15 cellular contexts compared by ENCODE assay signal in genomic region chr12:41497362-41497761, GRCh38.
A peak's percentile ranks its signal among the peaks of the same experiment; 100 is the strongest.
DNase-seq lines count a peak whose midpoint lies in the region; ATAC-seq and TF ChIP-seq lines count a peak whose summit lies in the region.
"Had no signal": no experiment of that assay in that cellular context is flagged by ENCODE, and none has a peak within 500 bp of the region (broad histone marks: within the 10 kb centered on the region; RNA-seq: fewer than 3 reads in every experiment).

No MANE protein-coding gene starts in this region.

- no peaks in the 10 kb centered on the region for H3K27me3 ChIP-seq in gastrocnemius medialis
- H3K27me3 ChIP-seq in left ventricle myocardium inferior (ENCODE audit: low read depth): no peaks in the 10 kb centered on the region
- H3K27me3 ChIP-seq in tibial nerve: no peaks in the 10 kb centered on the region
- no peaks in the 10 kb centered on the region for H3K27me3 ChIP-seq in heart right ventricle

- no peaks in the 10 kb centered on the region for H3K9me3 ChIP-seq in gastrocnemius medialis
- no peaks in the 10 kb centered on the region for H3K9me3 ChIP-seq in left ventricle myocardium inferior (replicated peaks)
- H3K9me3 ChIP-seq in tibial nerve: no peaks in the 10 kb centered on the region
- H3K9me3 ChIP-seq in heart right ventricle: no peaks in the 10 kb centered on the region
- H3K9me3 ChIP-seq: Caco-2 had no signal

- H3K4me3 ChIP-seq in gastrocnemius medialis (no peak overlapping the region), left ventricle myocardium inferior (no peak overlapping the region), tibial nerve (no peak overlapping the region), heart right ventricle (no peak overlapping the region)

- H3K4me1 ChIP-seq in gastrocnemius medialis: peaks cover 9 to 16% of the 10 kb centered on the region in 2 donors
- no peaks in the 10 kb centered on the region for H3K4me1 ChIP-seq in left ventricle myocardium inferior
- no peaks in the 10 kb centered on the region for H3K4me1 ChIP-seq in tibial nerve
- no peaks in the 10 kb centered on the region for H3K4me1 ChIP-seq in heart right ventricle
- H3K4me1 ChIP-seq: Caco-2 had no signal

- DNase-seq in amniotic epithelial cell (ENCODE audit: low read depth): peak; percentile 1
- peak; percentile 27 for DNase-seq in iris pigment epithelial cell (ENCODE audit: low read depth)
- peak; percentile 19 for DNase-seq in left kidney (ENCODE audit: low read depth, low spot score)
- DNase-seq in gastrocnemius medialis: no peak
- no peak for DNase-seq in left ventricle myocardium inferior
- no peak for DNase-seq in tibial nerve (ENCODE audit: low spot score in 2 of 2)
- DNase-seq in activated CD4-positive, alpha-beta T cell treated with anti-CD3 and anti-CD28 coated beads, Interleukin-2, amount 50 U/mL, for 48 hours: no peak
- no peak for DNase-seq in heart right ventricle
- DNase-seq: C1 segment of cervical spinal cord; Caco-2; CD4-positive, alpha-beta memory T cell; DMS153; DND-41; GOT3 had no signal

- WGBS in tibial nerve, 2 donors: 58 to 70% methylated on average over 2 of the region's 2 CpGs
- WGBS in heart right ventricle, 2 donors: 72 to 77% methylated on average over 2 of the region's 2 CpGs

- ATAC-seq in gastrocnemius medialis (peak; percentile 25 to 69), heart right ventricle (no peak)
- ATAC-seq: HCT116 had no signal

- H3K36me3 ChIP-seq in gastrocnemius medialis (no peaks in the 10 kb centered on the region), left ventricle myocardium inferior (no peaks in the 10 kb centered on the region), tibial nerve (no peaks in the 10 kb centered on the region), heart right ventricle (no peaks in the 10 kb centered on the region)

- H3K27ac ChIP-seq in gastrocnemius medialis: no peak overlapping the region
- H3K27ac ChIP-seq in left ventricle myocardium inferior (replicated peaks): no peak overlapping the region
- H3K27ac ChIP-seq in tibial nerve: no peak overlapping the region
- H3K27ac ChIP-seq in heart right ventricle: no peak overlapping the region

- intact Hi-C loops in gastrocnemius medialis (cut with DNase I; ENCODE audit: low total_unique reads): no loop called here
- intact Hi-C loops in left ventricle myocardium inferior (cut with micrococcal nuclease): no loop called here
- intact Hi-C loops in heart right ventricle (cut with DNase I): no loop called here

- TF ChIP-seq CTCF in gastrocnemius medialis (IDR thresholded peaks at IDR 0.05 in 4 of 5, conservative IDR thresholded peaks at IDR 0.05 in 1 of 5): no peak
- TF ChIP-seq CTCF in left ventricle myocardium inferior (IDR thresholded peaks at IDR 0.05; ENCODE audit: borderline replicate concordance): no peak
- no peak for TF ChIP-seq CTCF in tibial nerve (IDR thresholded peaks at IDR 0.05)
- no peak for TF ChIP-seq CTCF in heart right ventricle (IDR thresholded peaks at IDR 0.05)

- TF ChIP-seq POLR2A in gastrocnemius medialis (IDR thresholded peaks at IDR 0.05) (no peak), tibial nerve (IDR thresholded peaks at IDR 0.05) (no peak)

- in situ Hi-C loops in gastrocnemius medialis (cut with MboI; ENCODE audit: low sequenced_read_pairs in 4 of 4): no loop called here

- no peak for TF ChIP-seq EP300 in tibial nerve (IDR thresholded peaks at IDR 0.05)

Comparison
In these comparisons a context has a peak if more than half of its experiments do, and no peak if none do; other contexts are left out.
1. DNase-seq: peak in amniotic epithelial cell (single experiment), iris pigment epithelial cell (single experiment) and left kidney (single experiment); none in gastrocnemius medialis (0 of 2), left ventricle myocardium inferior (single experiment), tibial nerve (0 of 2), activated CD4-positive, alpha-beta T cell treated with anti-CD3 and anti-CD28 coated beads, Interleukin-2, amount 50 U/mL, for 48 hours (0 of 2) and heart right ventricle (0 of 2).
2. ATAC-seq: peak in gastrocnemius medialis (2 of 2); none in heart right ventricle (0 of 8).